ENCODE assay signal across 8 cellular contexts in the genomic region with DNA sequence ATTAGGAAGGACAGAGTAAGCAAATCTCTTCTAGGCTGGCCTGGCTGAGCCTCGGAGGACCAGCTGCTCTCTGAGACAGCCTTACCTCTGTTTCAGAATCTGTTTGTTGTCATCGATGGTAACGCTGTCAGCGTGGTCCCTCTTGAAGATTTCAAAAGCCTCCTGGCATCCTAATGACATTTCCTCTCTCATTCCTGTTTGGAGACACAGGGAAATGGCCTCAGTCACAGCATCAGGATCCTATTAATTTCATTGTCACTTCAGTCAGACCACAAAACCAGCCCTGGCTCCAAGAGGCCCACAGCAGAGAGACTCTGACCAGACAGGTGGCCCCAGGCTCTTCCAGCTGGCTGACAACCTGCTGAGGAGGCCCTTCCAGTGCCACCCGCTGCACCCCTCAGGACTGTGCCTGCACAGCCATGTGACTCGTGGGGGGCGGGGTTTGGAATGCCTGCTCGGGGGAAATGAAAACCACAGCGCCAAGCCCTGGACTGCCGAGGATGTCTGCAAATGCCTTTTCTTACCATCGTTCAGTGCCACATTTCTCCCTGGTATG.
A peak's percentile ranks its signal among the peaks of the same experiment; 100 is the strongest.
DNase-seq lines count a peak whose midpoint lies in the region; ATAC-seq and TF ChIP-seq lines count a peak whose summit lies in the region.

No MANE protein-coding gene starts in this region.

- ATAC-seq in HG02884 (IDR thresholded peaks at IDR 0.05; ENCODE audit: unreplicated experiment) (no peak), GM21576 (IDR thresholded peaks at IDR 0.05; ENCODE audit: unreplicated experiment) (no peak)

- DNase-seq in C1 segment of cervical spinal cord (lab: John Stamatoyannopoulos, UW) (peak in 13 of 14 donors; percentile 33 to 89 (median 66)), NCI-H187 (lab: John Stamatoyannopoulos, UW) (peak; percentile 69 to 87), chondrocyte (ENCODE audit: low spot score) (peak; percentile 91), mucosa of gallbladder (ENCODE audit: low spot score) (peak; percentile 49), CD14-positive monocyte (ENCODE audit: low spot score) (no peak), NCI-H2081 (lab: John Stamatoyannopoulos, UW) (no peak)

- H3K27me3 Mint-ChIP-seq in chondrocyte (ENCODE audit: low read depth) (no peaks in the 10 kb centered on the region), CD14-positive monocyte (ENCODE audit: low read depth in 3 of 3) (peaks cover 0 to 3% (median 3%) of the 10 kb centered on the region in 3 donors)

- peaks cover 35% of the 10 kb centered on the region for H3K4me1 Mint-ChIP-seq in chondrocyte (ENCODE audit: low read depth)
- peaks cover 14% of the 10 kb centered on the region for H3K4me1 Mint-ChIP-seq in CD14-positive monocyte

- H3K36me3 Mint-ChIP-seq in chondrocyte (ENCODE audit: low read depth) (peaks cover 2% of the 10 kb centered on the region), CD14-positive monocyte (no peaks in the 10 kb centered on the region)

- H3K27ac Mint-ChIP-seq in chondrocyte (ENCODE audit: unreplicated experiment) (peak overlapping the region; percentile 25), CD14-positive monocyte (no peak overlapping the region)

- intact Hi-C loops in CD14-positive monocyte (cut with micrococcal nuclease), result no loop called here

- H3K4me3 Mint-ChIP-seq in chondrocyte (ENCODE audit: unreplicated experiment) (no peak overlapping the region), CD14-positive monocyte (no peak overlapping the region)

- no peak for TF ChIP-seq CTCF in chondrocyte (IDR thresholded peaks at IDR 0.05)
- no peak for TF ChIP-seq CTCF in CD14-positive monocyte (IDR thresholded peaks at IDR 0.05)

- H3K9me3 Mint-ChIP-seq in chondrocyte (ENCODE audit: low read depth) (peaks cover 7% of the 10 kb centered on the region), CD14-positive monocyte (peaks cover 0 to 2% (median 0%) of the 10 kb centered on the region in 7 donors)

Comparison
In these comparisons a context has a peak if more than half of its experiments do, and no peak if none do; other contexts are left out.
1. DNase-seq: peak in C1 segment of cervical spinal cord (13 of 14), NCI-H187 (2 of 2), chondrocyte (single experiment) and mucosa of gallbladder (single experiment); none in CD14-positive monocyte (single experiment) and NCI-H2081 (0 of 2).